ENCODE assay signal across 18 cellular contexts in the genomic region with DNA sequence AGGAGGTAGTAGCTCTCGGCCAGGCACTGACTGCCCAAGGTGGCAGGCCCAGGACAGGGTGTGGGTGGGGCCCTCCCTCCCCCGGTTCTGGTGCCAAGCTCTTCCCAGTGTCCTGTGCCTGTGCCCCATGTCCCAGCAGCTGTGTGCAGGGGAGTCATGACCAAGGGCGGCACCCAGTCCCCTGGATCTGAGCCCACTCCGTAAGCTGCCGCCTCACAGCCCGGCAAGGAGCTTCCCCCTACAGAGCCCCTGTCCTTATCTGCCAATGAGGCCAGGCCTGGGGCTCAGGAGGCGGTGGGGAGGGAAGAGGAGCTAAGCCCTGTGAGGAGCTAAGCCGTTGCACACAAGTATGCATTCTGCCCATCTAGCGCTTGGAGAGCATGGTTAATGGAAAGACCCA. TPM values are rescaled to one million over a fixed set of nuclear protein-coding genes. Genes with fewer than 3 reads are reported as not detected.
"Had no signal": no experiment of that assay in that cellular context is flagged by ENCODE, and none has a peak within 500 bp of the region (broad histone marks: within the 10 kb centered on the region; RNA-seq: fewer than 3 reads in every experiment).

No MANE protein-coding gene starts in this region.

- H3K36me3 ChIP-seq: lower lobe of right lung, tibial artery had no signal

- FAIRE-seq: bronchial epithelial cell, colon, endothelial cell of umbilical vein, keratinocyte had no signal

- H3K4me3 Mint-ChIP-seq: activated naive CD8-positive, alpha-beta T cell treated with anti-CD3 and anti-CD28 coated beads for 36 hours; activated T-cell treated with anti-CD3 and anti-CD28 coated beads, Interleukin-2, amount 50 U/mL, for 4 hours; naive B cell had no signal

- H3K27ac Mint-ChIP-seq: activated naive CD8-positive, alpha-beta T cell treated with anti-CD3 and anti-CD28 coated beads for 36 hours had no signal

- H3K9me3 ChIP-seq: lower lobe of right lung, psoas muscle, tibial artery had no signal

- ATAC-seq: activated CD4-positive, CD25-positive, alpha-beta regulatory T cell treated with anti-CD3 and anti-CD28 coated beads, Interleukin-2, amount 50 U/mL, for 24 hours; activated T-cell treated with anti-CD3 and anti-CD28 coated beads, Interleukin-2, amount 50 U/mL, for 4 hours; lower lobe of right lung had no signal

- H3K27ac ChIP-seq: lower lobe of right lung, psoas muscle, tibial artery had no signal

- DNase-seq: activated CD4-positive, alpha-beta T cell treated with anti-CD3 and anti-CD28 coated beads, Interleukin-2, amount 50 U/mL, for 4 hours; activated gamma-delta T cell treated with Interleukin-2 at 50 U/mL for 16 hours; activated naive CD8-positive, alpha-beta T cell treated with anti-CD3 and anti-CD28 coated beads for 36 hours; activated T-cell treated with anti-CD3 and anti-CD28 coated beads, Interleukin-2, amount 50 U/mL, for 4 hours; anterior cingulate cortex; foreskin melanocyte; head of caudate nucleus; lower lobe of right lung; naive B cell; psoas muscle; T-helper 2 cell; tibial artery had no signal

- H3K9me3 Mint-ChIP-seq: activated naive CD8-positive, alpha-beta T cell treated with anti-CD3 and anti-CD28 coated beads for 36 hours; activated T-cell treated with anti-CD3 and anti-CD28 coated beads, Interleukin-2, amount 50 U/mL, for 4 hours; naive B cell had no signal

- H3K4me1 Mint-ChIP-seq: activated naive CD8-positive, alpha-beta T cell treated with anti-CD3 and anti-CD28 coated beads for 36 hours; naive B cell had no signal

- H3K4me3 ChIP-seq: lower lobe of right lung, psoas muscle, tibial artery had no signal

- H3K27me3 Mint-ChIP-seq: activated naive CD8-positive, alpha-beta T cell treated with anti-CD3 and anti-CD28 coated beads for 36 hours had no signal

- H3K36me3 Mint-ChIP-seq: activated naive CD8-positive, alpha-beta T cell treated with anti-CD3 and anti-CD28 coated beads for 36 hours; naive B cell had no signal

- H3K4me1 ChIP-seq: lower lobe of right lung had no signal

RNA-seq across cellular contexts. Expression of gene C14orf180, which starts 5.6 kb away (rescaled TPM):
- total RNA-seq: activated naive CD8-positive, alpha-beta T cell treated with anti-CD3 and anti-CD28 coated beads for 36 hours; activated T-cell treated with anti-CD3 and anti-CD28 coated beads, Interleukin-2, amount 50 U/mL, for 4 hours; bronchial epithelial cell; endothelial cell of umbilical vein had no signal
- polyA plus RNA-seq: endothelial cell of umbilical vein, keratinocyte had no signal

RNA-seq across cellular contexts. Expression of gene TMEM179, which starts 30.6 kb away (rescaled TPM):
- total RNA-seq: activated naive CD8-positive, alpha-beta T cell treated with anti-CD3 and anti-CD28 coated beads for 36 hours; activated T-cell treated with anti-CD3 and anti-CD28 coated beads, Interleukin-2, amount 50 U/mL, for 4 hours; bronchial epithelial cell; endothelial cell of umbilical vein; lower lobe of right lung; omental fat pad; psoas muscle had no signal
- polyA plus RNA-seq: keratinocyte had no signal
